20 cellular contexts compared by ENCODE assay signal in the genomic region with DNA sequence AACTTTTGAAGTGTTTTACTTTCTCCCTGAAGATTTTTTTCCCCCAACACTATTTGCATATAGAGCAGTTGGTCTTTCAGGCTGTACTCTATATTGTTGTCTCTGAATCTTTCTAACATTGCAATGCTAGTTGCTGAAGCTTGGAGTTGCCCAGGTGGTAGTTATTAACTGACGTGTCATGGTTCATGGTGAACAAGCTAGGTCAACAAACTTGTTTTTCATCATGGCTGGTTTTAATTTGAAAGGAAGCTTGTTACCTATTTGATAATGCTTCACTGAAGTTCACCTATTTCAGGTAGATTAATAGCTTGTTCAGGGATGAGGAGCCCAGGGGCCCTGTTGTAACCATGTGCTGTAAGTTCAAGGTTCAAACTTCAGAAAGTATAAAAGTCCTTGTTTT.
"Had no signal": no experiment of that assay in that cellular context is flagged by ENCODE, and none has a peak within 500 bp of the region (broad histone marks: within the 10 kb centered on the region; RNA-seq: fewer than 3 reads in every experiment).

No MANE protein-coding gene starts in this region.

- H3K27me3 Mint-ChIP-seq: activated B cell treated with CpG ODN at 0.5 μM for 24 hours; activated naive CD8-positive, alpha-beta T cell treated with anti-CD3 and anti-CD28 coated beads for 36 hours; central memory CD8-positive, alpha-beta T cell had no signal

- H3K36me3 Mint-ChIP-seq: activated naive CD8-positive, alpha-beta T cell treated with anti-CD3 and anti-CD28 coated beads for 36 hours; brain; naive thymus-derived CD4-positive, alpha-beta T cell had no signal

- H3K9me3 ChIP-seq: heart right ventricle, pancreas, sigmoid colon, spleen, upper lobe of left lung had no signal

- DNase-seq: activated B cell treated with CpG ODN at 0.5 μM for 24 hours; activated CD4-positive, alpha-beta T cell treated with anti-CD3 and anti-CD28 coated beads for 48 hours; activated CD8-positive, alpha-beta memory T cell treated with anti-CD3 and anti-CD28 coated beads, Interleukin-2, amount 50 U/mL, for 4 hours; activated CD8-positive, alpha-beta T cell treated with anti-CD3 and anti-CD28 coated beads, Interleukin-2, amount 10 ng/mL, durations not matched to agents 7 days and 5 days; activated gamma-delta T cell treated with Interleukin-2 at 50 U/mL for 16 hours; activated naive CD8-positive, alpha-beta T cell treated with anti-CD3 and anti-CD28 coated beads for 36 hours; activated T-cell treated with anti-CD3 and anti-CD28 coated beads, Interleukin-2, amount 50 U/mL, for 48 hours; amygdala; effector CD8-positive, alpha-beta T cell; heart right ventricle; naive thymus-derived CD4-positive, alpha-beta T cell; pancreas; sigmoid colon; spleen; stimulated activated naive CD8-positive, alpha-beta T cell treated with anti-CD3 and anti-CD28 coated beads, Interleukin-15, amount 100 ng/mL, for 72 hours; upper lobe of left lung had no signal

- H3K9me3 Mint-ChIP-seq: activated B cell treated with CpG ODN at 0.5 μM for 24 hours; activated naive CD8-positive, alpha-beta T cell treated with anti-CD3 and anti-CD28 coated beads for 36 hours; central memory CD8-positive, alpha-beta T cell; naive thymus-derived CD4-positive, alpha-beta T cell; stimulated activated naive CD8-positive, alpha-beta T cell treated with anti-CD3 and anti-CD28 coated beads, Interleukin-15, amount 100 ng/mL, for 72 hours had no signal

- H3K27ac Mint-ChIP-seq: activated B cell treated with CpG ODN at 0.5 μM for 24 hours; activated CD8-positive, alpha-beta T cell treated with anti-CD3 and anti-CD28 coated beads, Interleukin-2, amount 10 ng/mL, durations not matched to agents 7 days and 5 days; activated naive CD8-positive, alpha-beta T cell treated with anti-CD3 and anti-CD28 coated beads for 36 hours; brain; naive thymus-derived CD4-positive, alpha-beta T cell had no signal

- H3K27me3 ChIP-seq: heart right ventricle, sigmoid colon, spleen, upper lobe of left lung had no signal

- H3K4me1 ChIP-seq: pancreas, sigmoid colon had no signal

- H3K4me1 Mint-ChIP-seq: activated naive CD8-positive, alpha-beta T cell treated with anti-CD3 and anti-CD28 coated beads for 36 hours; central memory CD8-positive, alpha-beta T cell; naive thymus-derived CD4-positive, alpha-beta T cell; stimulated activated naive CD8-positive, alpha-beta T cell treated with anti-CD3 and anti-CD28 coated beads, Interleukin-15, amount 100 ng/mL, for 72 hours had no signal

- H3K27ac ChIP-seq: coronary artery, heart right ventricle, pancreas, sigmoid colon, spleen, upper lobe of left lung had no signal

- H3K36me3 ChIP-seq: heart right ventricle, pancreas, sigmoid colon, spleen, upper lobe of left lung had no signal

- ATAC-seq: activated CD8-positive, alpha-beta T cell treated with anti-CD3 and anti-CD28 coated beads, Interleukin-2, amount 10 ng/mL, durations not matched to agents 7 days and 5 days; heart right ventricle; left lobe of liver; naive thymus-derived CD4-positive, alpha-beta T cell; pancreas; stimulated activated naive CD8-positive, alpha-beta T cell treated with anti-CD3 and anti-CD28 coated beads, Interleukin-15, amount 100 ng/mL, for 72 hours had no signal

- H3K4me3 Mint-ChIP-seq: activated B cell treated with CpG ODN at 0.5 μM for 24 hours; activated CD8-positive, alpha-beta T cell treated with anti-CD3 and anti-CD28 coated beads, Interleukin-2, amount 10 ng/mL, durations not matched to agents 7 days and 5 days; activated naive CD8-positive, alpha-beta T cell treated with anti-CD3 and anti-CD28 coated beads for 36 hours; brain; central memory CD8-positive, alpha-beta T cell; naive thymus-derived CD4-positive, alpha-beta T cell; stimulated activated naive CD8-positive, alpha-beta T cell treated with anti-CD3 and anti-CD28 coated beads, Interleukin-15, amount 100 ng/mL, for 72 hours had no signal

- H3K4me3 ChIP-seq: coronary artery, heart right ventricle, pancreas, sigmoid colon, spleen, upper lobe of left lung had no signal
